Comparison of ENCODE assay signal across 24 cellular contexts in genomic region chr6:165096209-165096608, GRCh38.
"Had no signal": no experiment of that assay in that cellular context is flagged by ENCODE, and none has a peak within 500 bp of the region (broad histone marks: within the 10 kb centered on the region; RNA-seq: fewer than 3 reads in every experiment).

No MANE protein-coding gene starts in this region.

- H3K36me3 ChIP-seq: colonic mucosa, esophagus squamous epithelium, gastrocnemius medialis, heart right ventricle, left lung, lower lobe of right lung had no signal

- H3K4me1 ChIP-seq: colonic mucosa, esophagus squamous epithelium, gastrocnemius medialis, heart right ventricle, left lung, lower lobe of right lung had no signal

- H3K9me3 ChIP-seq: colonic mucosa, gastrocnemius medialis had no signal

- H3K27ac ChIP-seq: colonic mucosa, epithelial cell of prostate, esophagus squamous epithelium, gastrocnemius medialis, heart right ventricle, left lung, lower lobe of right lung had no signal

- H3K27ac Mint-ChIP-seq: dendritic cell treated with granulocyte-macrophage colony-stimulating factor and Interleukin-4, amounts not matched to agents 40 ng/mL and 50 ng/mL, for 4 days; effector memory CD8-positive, alpha-beta T cell; endodermal cell; mesothelial cell of epicardium had no signal

- H3K36me3 Mint-ChIP-seq: mesothelial cell of epicardium had no signal

- H3K4me3 Mint-ChIP-seq: dendritic cell treated with granulocyte-macrophage colony-stimulating factor and Interleukin-4, amounts not matched to agents 40 ng/mL and 50 ng/mL, for 4 days; effector memory CD8-positive, alpha-beta T cell; endodermal cell; mesothelial cell of epicardium had no signal

- DNase-seq: colonic mucosa; cortex of kidney; effector CD8-positive, alpha-beta T cell; effector memory CD8-positive, alpha-beta T cell; endodermal cell; erythroblast; esophagus squamous epithelium; foreskin fibroblast; foreskin melanocyte; gastrocnemius medialis; glutamatergic neuron; head of caudate nucleus; heart right ventricle; hippocampal formation; left cardiac atrium; left lung; left ventricle myocardium superior; lower lobe of right lung; mesenchymal stem cell; mucosa of descending colon had no signal

- H3K4me3 ChIP-seq: colonic mucosa, esophagus squamous epithelium, gastrocnemius medialis, heart right ventricle, left lung, lower lobe of right lung, mucosa of descending colon had no signal

- ATAC-seq: effector memory CD8-positive, alpha-beta T cell; esophagus mucosa; gastrocnemius medialis; heart right ventricle; left cardiac atrium; left lung; left ventricle myocardium superior; lower lobe of right lung; mucosa of descending colon had no signal

- H3K27me3 ChIP-seq: colonic mucosa, esophagus squamous epithelium, gastrocnemius medialis, heart right ventricle, left lung had no signal

- H3K4me1 Mint-ChIP-seq: endodermal cell, mesothelial cell of epicardium had no signal
